ENCODE assay signal across 1 cellular context in genomic region chr6:692858-693736, GRCh38.
TF ChIP-seq lines count a peak whose summit lies in the region.

Gene EXOC2, minus strand, starts transcription at chr6:693139. Its CDS starts 55,321 bp downstream, at chr6:637818.

TF ChIP-seq in K562, 482 proteins besides CTCF, POLR2A, EP300 and RAD21 (continued from another document and continues in another):
- peak; percentile 53 to 87; a peak in 3 of 4 replicates for TF ChIP-seq FOXK2 (conservative IDR thresholded peaks at IDR 0.05 in 1 of 2, IDR thresholded peaks at IDR 0.05 in 1 of 2; ENCODE audit: low read depth in 2 of 2)
- TF ChIP-seq NONO (IDR thresholded peaks at IDR 0.05; ENCODE audit: low read depth in 2 of 2, low read length in 1 of 2) = peak; percentile 61 to 70; a peak in 2 of 4 replicates
- TF ChIP-seq SUPT5H (IDR thresholded peaks at IDR 0.05) = peak; percentile 85
- TF ChIP-seq PRMT5 (CRISPR knock-in tag; IDR thresholded peaks at IDR 0.05) = no peak
- no peak for TF ChIP-seq ZNF12 (CRISPR knock-in tag; IDR thresholded peaks at IDR 0.05)
- TF ChIP-seq, protein P1, sequence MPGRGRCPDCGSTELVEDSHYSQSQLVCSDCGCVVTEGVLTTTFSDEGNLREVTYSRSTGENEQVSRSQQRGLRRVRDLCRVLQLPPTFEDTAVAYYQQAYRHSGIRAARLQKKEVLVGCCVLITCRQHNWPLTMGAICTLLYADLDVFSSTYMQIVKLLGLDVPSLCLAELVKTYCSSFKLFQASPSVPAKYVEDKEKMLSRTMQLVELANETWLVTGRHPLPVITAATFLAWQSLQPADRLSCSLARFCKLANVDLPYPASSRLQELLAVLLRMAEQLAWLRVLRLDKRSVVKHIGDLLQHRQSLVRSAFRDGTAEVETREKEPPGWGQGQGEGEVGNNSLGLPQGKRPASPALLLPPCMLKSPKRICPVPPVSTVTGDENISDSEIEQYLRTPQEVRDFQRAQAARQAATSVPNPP (IDR thresholded peaks at IDR 0.05; ENCODE audit: borderline replicate concordance, insufficient read depth, insufficient read length) = no peak
- no peak for TF ChIP-seq THRAP3 (IDR thresholded peaks at IDR 0.05; ENCODE audit: borderline replicate concordance)
- no peak for TF ChIP-seq POLR3G (IDR thresholded peaks at IDR 0.05; ENCODE audit: extremely low read depth, insufficient read length, insufficient replicate concordance)
- TF ChIP-seq CREB3 (tag; conservative IDR thresholded peaks at IDR 0.05; ENCODE audit: low read depth) = no peak
- TF ChIP-seq TRIM24 (IDR thresholded peaks at IDR 0.05) = peak; percentile 33 to 43; a peak in 1 of 4 replicates
- TF ChIP-seq, protein P2, sequence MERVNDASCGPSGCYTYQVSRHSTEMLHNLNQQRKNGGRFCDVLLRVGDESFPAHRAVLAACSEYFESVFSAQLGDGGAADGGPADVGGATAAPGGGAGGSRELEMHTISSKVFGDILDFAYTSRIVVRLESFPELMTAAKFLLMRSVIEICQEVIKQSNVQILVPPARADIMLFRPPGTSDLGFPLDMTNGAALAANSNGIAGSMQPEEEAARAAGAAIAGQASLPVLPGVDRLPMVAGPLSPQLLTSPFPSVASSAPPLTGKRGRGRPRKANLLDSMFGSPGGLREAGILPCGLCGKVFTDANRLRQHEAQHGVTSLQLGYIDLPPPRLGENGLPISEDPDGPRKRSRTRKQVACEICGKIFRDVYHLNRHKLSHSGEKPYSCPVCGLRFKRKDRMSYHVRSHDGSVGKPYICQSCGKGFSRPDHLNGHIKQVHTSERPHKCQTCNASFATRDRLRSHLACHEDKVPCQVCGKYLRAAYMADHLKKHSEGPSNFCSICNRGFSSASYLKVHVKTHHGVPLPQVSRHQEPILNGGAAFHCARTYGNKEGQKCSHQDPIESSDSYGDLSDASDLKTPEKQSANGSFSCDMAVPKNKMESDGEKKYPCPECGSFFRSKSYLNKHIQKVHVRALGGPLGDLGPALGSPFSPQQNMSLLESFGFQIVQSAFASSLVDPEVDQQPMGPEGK (CRISPR knock-in tag; IDR thresholded peaks at IDR 0.05; ENCODE audit: borderline replicate concordance) = no peak
- TF ChIP-seq TAL1 (IDR thresholded peaks at IDR 0.05) = no peak
- TF ChIP-seq HOXB6 (CRISPR knock-in tag; IDR thresholded peaks at IDR 0.05; ENCODE audit: borderline replicate concordance) = no peak
- peak; percentile 79 for TF ChIP-seq NCOA6 (IDR thresholded peaks at IDR 0.05)
- no peak for TF ChIP-seq MTA1 (IDR thresholded peaks at IDR 0.05; ENCODE audit: borderline replicate concordance)
- TF ChIP-seq KLF10 (CRISPR knock-in tag; IDR thresholded peaks at IDR 0.05) = no peak
- peak in 1 of 2 experiments; percentile 100; a peak in 2 of 4 replicates for TF ChIP-seq MLLT1 (IDR thresholded peaks at IDR 0.05)
- 0 out of 2 replicates have a peak, but pooled peaks have one; percentile 46 for TF ChIP-seq FOXJ2 (tag; IDR thresholded peaks at IDR 0.05)
- no peak for TF ChIP-seq ZNF232 (CRISPR knock-in tag; IDR thresholded peaks at IDR 0.05)
- no peak for TF ChIP-seq EWSR1 (IDR thresholded peaks at IDR 0.05; ENCODE audit: borderline replicate concordance, low read depth, partially characterized antibody)
- no peak for TF ChIP-seq IFI16 (CRISPR knock-in tag; IDR thresholded peaks at IDR 0.05)
- TF ChIP-seq PML (IDR thresholded peaks at IDR 0.05; ENCODE audit: low read length) = peak; percentile 61; the same call in 1 of the 2 replicates
- TF ChIP-seq TSC22D4 (tag; IDR thresholded peaks at IDR 0.05) = no peak
- peak; percentile 96 for TF ChIP-seq KLF1 (tag; IDR thresholded peaks at IDR 0.05)
- TF ChIP-seq OTX1 (CRISPR knock-in tag; IDR thresholded peaks at IDR 0.05) = peak; percentile 37; the same call in 1 of the 2 replicates
- TF ChIP-seq STAT5B (CRISPR knock-in tag; IDR thresholded peaks at IDR 0.05) = no peak
- TF ChIP-seq ID3 (CRISPR knock-in tag; IDR thresholded peaks at IDR 0.05) = no peak
- TF ChIP-seq ID3 (tag; IDR thresholded peaks at IDR 0.05) = 0 out of 2 replicates have a peak, but pooled peaks have one; percentile 60
- TF ChIP-seq ESRRB (CRISPR knock-in tag; IDR thresholded peaks at IDR 0.05; ENCODE audit: borderline replicate concordance) = no peak
- no peak for TF ChIP-seq POU5F1 (IDR thresholded peaks at IDR 0.05; ENCODE audit: borderline replicate concordance, low read depth, low read length, partially characterized antibody)
- TF ChIP-seq GATAD2B (IDR thresholded peaks at IDR 0.05; ENCODE audit: borderline replicate concordance) = peak; percentile 57; the same call in 1 of the 2 replicates
- TF ChIP-seq DDX20 (tag; IDR thresholded peaks at IDR 0.05; ENCODE audit: low read depth) = no peak
- TF ChIP-seq ELF2 (CRISPR knock-in tag; IDR thresholded peaks at IDR 0.05) = peak; percentile 99
- TF ChIP-seq, protein P3, sequence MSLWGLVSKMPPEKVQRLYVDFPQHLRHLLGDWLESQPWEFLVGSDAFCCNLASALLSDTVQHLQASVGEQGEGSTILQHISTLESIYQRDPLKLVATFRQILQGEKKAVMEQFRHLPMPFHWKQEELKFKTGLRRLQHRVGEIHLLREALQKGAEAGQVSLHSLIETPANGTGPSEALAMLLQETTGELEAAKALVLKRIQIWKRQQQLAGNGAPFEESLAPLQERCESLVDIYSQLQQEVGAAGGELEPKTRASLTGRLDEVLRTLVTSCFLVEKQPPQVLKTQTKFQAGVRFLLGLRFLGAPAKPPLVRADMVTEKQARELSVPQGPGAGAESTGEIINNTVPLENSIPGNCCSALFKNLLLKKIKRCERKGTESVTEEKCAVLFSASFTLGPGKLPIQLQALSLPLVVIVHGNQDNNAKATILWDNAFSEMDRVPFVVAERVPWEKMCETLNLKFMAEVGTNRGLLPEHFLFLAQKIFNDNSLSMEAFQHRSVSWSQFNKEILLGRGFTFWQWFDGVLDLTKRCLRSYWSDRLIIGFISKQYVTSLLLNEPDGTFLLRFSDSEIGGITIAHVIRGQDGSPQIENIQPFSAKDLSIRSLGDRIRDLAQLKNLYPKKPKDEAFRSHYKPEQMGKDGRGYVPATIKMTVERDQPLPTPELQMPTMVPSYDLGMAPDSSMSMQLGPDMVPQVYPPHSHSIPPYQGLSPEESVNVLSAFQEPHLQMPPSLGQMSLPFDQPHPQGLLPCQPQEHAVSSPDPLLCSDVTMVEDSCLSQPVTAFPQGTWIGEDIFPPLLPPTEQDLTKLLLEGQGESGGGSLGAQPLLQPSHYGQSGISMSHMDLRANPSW (CRISPR knock-in tag; IDR thresholded peaks at IDR 0.05) = no peak
- TF ChIP-seq HNRNPLL (IDR thresholded peaks at IDR 0.05; ENCODE audit: low read depth, low read length, poor library complexity, severe bottlenecking) = no peak
- TF ChIP-seq POLR2H (tag; IDR thresholded peaks at IDR 0.05; ENCODE audit: low read depth) = no peak
- TF ChIP-seq EZH2 (IDR thresholded peaks at IDR 0.05; ENCODE audit: borderline replicate concordance, low read depth, low read length) = no peak
- no peak for TF ChIP-seq HMG20B (CRISPR knock-in tag; IDR thresholded peaks at IDR 0.05)
- no peak for TF ChIP-seq ZNF316 (IDR thresholded peaks at IDR 0.05)
- TF ChIP-seq WHSC1 (IDR thresholded peaks at IDR 0.05; ENCODE audit: low read length) = no peak
- TF ChIP-seq VEZF1 (CRISPR knock-in tag; IDR thresholded peaks at IDR 0.05) = peak; percentile 94
- peak; percentile 41; the same call in 1 of the 2 replicates for TF ChIP-seq MBD2 (IDR thresholded peaks at IDR 0.05; ENCODE audit: borderline replicate concordance, low read depth)
- no peak for TF ChIP-seq CC2D1A (IDR thresholded peaks at IDR 0.05)
- TF ChIP-seq KAT2B (IDR thresholded peaks at IDR 0.05; ENCODE audit: low read depth, low read length) = no peak
- 0 out of 2 replicates have a peak, but pooled peaks have one; percentile 14 for TF ChIP-seq DMBX1 (CRISPR knock-in tag; IDR thresholded peaks at IDR 0.05; ENCODE audit: borderline replicate concordance)
- no peak for TF ChIP-seq ZKSCAN8 (CRISPR knock-in tag; IDR thresholded peaks at IDR 0.05)
- peak; percentile 97 for TF ChIP-seq FIP1L1 (IDR thresholded peaks at IDR 0.05; ENCODE audit: low read depth, low read length, poor library complexity, severe bottlenecking)
- TF ChIP-seq PHB (CRISPR knock-in tag; IDR thresholded peaks at IDR 0.05) = 0 out of 2 replicates have a peak, but pooled peaks have one; percentile 31
- TF ChIP-seq ZNF146 (CRISPR knock-in tag; IDR thresholded peaks at IDR 0.05; ENCODE audit: unreplicated experiment) = no peak
- TF ChIP-seq ARNT (IDR thresholded peaks at IDR 0.05) = no peak
- TF ChIP-seq TSHZ1 (CRISPR knock-in tag; IDR thresholded peaks at IDR 0.05) = no peak
- no peak for TF ChIP-seq ZNF217 (CRISPR knock-in tag; IDR thresholded peaks at IDR 0.05)
- no peak for TF ChIP-seq SNAPC5 (CRISPR knock-in tag; IDR thresholded peaks at IDR 0.05)
- peak; percentile 97 for TF ChIP-seq GABPA (tag; conservative IDR thresholded peaks at IDR 0.05; ENCODE audit: low read depth)
- TF ChIP-seq DIDO1 (tag; IDR thresholded peaks at IDR 0.05; ENCODE audit: low read depth) = peak; percentile 95
- TF ChIP-seq IRF9 (tag; IDR thresholded peaks at IDR 0.05) = no peak
